ENCODE assay signal across 9 cellular contexts in genomic region chr10:92757066-92757716, GRCh38.
DNase-seq lines count a peak whose midpoint lies in the region; ATAC-seq and TF ChIP-seq lines count a peak whose summit lies in the region.
"Had no signal": no experiment of that assay in that cellular context is flagged by ENCODE, and none has a peak within 500 bp of the region (broad histone marks: within the 10 kb centered on the region; RNA-seq: fewer than 3 reads in every experiment).

No MANE protein-coding gene starts in this region.

- ATAC-seq in GM19328 (IDR thresholded peaks at IDR 0.05; ENCODE audit: unreplicated experiment) (peak; percentile 51), HG03175 (IDR thresholded peaks at IDR 0.05; ENCODE audit: unreplicated experiment) (peak; percentile 80)

- H3K27ac Mint-ChIP-seq in nephron = peak overlapping the region in 2 of 3 experiments; percentile 22 to 41

- no peak overlapping the region for H3K4me3 Mint-ChIP-seq in nephron

- peak; percentile 93 for DNase-seq in SIG-M5 treated with dmso at 0.1 percent for 504 hours (lab: John Stamatoyannopoulos, UW; ENCODE audit: unreplicated experiment)
- peak; percentile 86 for DNase-seq in fibroblast of peridontal ligament (ENCODE audit: extremely low read depth)
- DNase-seq in NK-92 treated with Interleukin-12 subunit alpha and Interleukin-12 subunit beta, amount 100 ng/mL, for 24 hours (lab: John Stamatoyannopoulos, UW) = no peak
- DNase-seq in activated CD8-positive, alpha-beta memory T cell treated with anti-CD3 and anti-CD28 coated beads, Interleukin-2, amount 50 U/mL, for 48 hours = no peak

- no peaks in the 10 kb centered on the region for H4K20me1 ChIP-seq in BLaER1

- no peaks in the 10 kb centered on the region for H3K27me3 ChIP-seq in BLaER1

- TF ChIP-seq CTCF in nephron (IDR thresholded peaks at IDR 0.05; ENCODE audit: unreplicated experiment in 3 of 3) = peak in 1 of 3 experiments; percentile 22

- H3K27ac ChIP-seq in BLaER1 = peak overlapping the region; percentile 73

- H3K4me1 ChIP-seq in BLaER1 = peaks cover 45% of the 10 kb centered on the region

- no peaks in the 10 kb centered on the region for H3K9me3 Mint-ChIP-seq in nephron

- peak overlapping the region; percentile 85 for H3K4me2 ChIP-seq in BLaER1

- H3K9ac ChIP-seq in BLaER1 = peak overlapping the region; percentile 66

- H3K36me3 Mint-ChIP-seq in nephron (ENCODE audit: low read depth) = no peaks in the 10 kb centered on the region

- peaks cover 3% of the 10 kb centered on the region for H3K27me3 Mint-ChIP-seq in nephron (ENCODE audit: low read depth)

- no peaks in the 10 kb centered on the region for H3K9me3 ChIP-seq in BLaER1

- peak overlapping the region; percentile 26; the same call in 1 of the 2 replicates for H3K4me3 ChIP-seq in BLaER1
- H3K4me3 ChIP-seq: SK-N-MC had no signal

- H3K4me1 Mint-ChIP-seq in nephron = peaks cover 14% of the 10 kb centered on the region

- H3K36me3 ChIP-seq in BLaER1 = no peaks in the 10 kb centered on the region

Comparison
In these comparisons a context has a peak if more than half of its experiments do, and no peak if none do; other contexts are left out.
1. DNase-seq: peak in SIG-M5 treated with dmso at 0.1 percent for 504 hours (single experiment) and fibroblast of peridontal ligament (single experiment); none in NK-92 treated with Interleukin-12 subunit alpha and Interleukin-12 subunit beta, amount 100 ng/mL, for 24 hours (single experiment) and activated CD8-positive, alpha-beta memory T cell treated with anti-CD3 and anti-CD28 coated beads, Interleukin-2, amount 50 U/mL, for 48 hours (single experiment).